ENCODE assay signal across 8 cellular contexts in the genomic region with DNA sequence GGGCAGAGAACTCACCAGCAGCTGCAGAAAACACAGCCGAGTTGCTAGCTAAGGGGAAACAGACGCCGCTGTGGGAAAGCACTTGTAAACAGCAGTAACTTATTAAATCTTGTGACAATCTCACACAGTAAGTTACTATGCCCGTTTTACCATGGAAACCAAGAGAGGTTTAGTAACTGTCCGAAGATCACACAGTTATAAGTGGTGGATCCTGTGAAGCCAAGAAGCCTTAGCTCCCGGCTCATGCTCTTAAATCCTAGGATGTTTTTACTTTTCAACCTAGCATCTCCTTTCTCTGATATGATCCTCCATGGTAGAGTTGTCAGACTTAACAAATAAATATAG. TPM values are rescaled to one million over a fixed set of nuclear protein-coding genes. Genes with fewer than 3 reads are reported as not detected.
DNase-seq lines count a peak whose midpoint lies in the region; ATAC-seq, FAIRE-seq and TF ChIP-seq lines count a peak whose summit lies in the region.

No MANE protein-coding gene starts in this region.

- POLR2A ChIA-PET in activated CD4-positive, alpha-beta T cell treated with anti-CD3 and anti-CD28 coated beads for 36 hours (lab: Charles Lee) = no interaction called here

- H3K4me1 ChIP-seq in kidney (ENCODE audit: control insufficient read depth in 1 of 2, insufficient read depth in 1 of 2, low read depth in 1 of 2, low read length in 2 of 2) = peaks cover 9% of the 10 kb centered on the region in 2 donors

- H3K9me3 ChIP-seq in kidney (ENCODE audit: control insufficient read depth in 1 of 2, low read length in 2 of 2) = no peaks in the 10 kb centered on the region

- H3K4me3 Mint-ChIP-seq in activated CD4-positive, alpha-beta T cell treated with anti-CD3 and anti-CD28 coated beads for 36 hours = peak overlapping the region; percentile 51
- peak overlapping the region; percentile 76 to 83 for H3K4me3 Mint-ChIP-seq in stimulated activated naive CD8-positive, alpha-beta T cell treated with anti-CD3 and anti-CD28 coated beads, Interleukin-15, amount 100 ng/mL, for 72 hours

- CTCF ChIA-PET in activated CD4-positive, alpha-beta T cell treated with anti-CD3 and anti-CD28 coated beads for 36 hours (lab: Charles Lee) = interaction anchor here (1.1 kb wide), 1 partner anchor 146 kb away, joined by 3 read pairs; no protein-coding TSS in a partner anchor

- no peaks in the 10 kb centered on the region for H3K36me3 Mint-ChIP-seq in activated CD4-positive, alpha-beta T cell treated with anti-CD3 and anti-CD28 coated beads for 36 hours (ENCODE audit: low read depth)

- no peaks in the 10 kb centered on the region for H3K9me3 Mint-ChIP-seq in activated CD4-positive, alpha-beta T cell treated with anti-CD3 and anti-CD28 coated beads for 36 hours (ENCODE audit: low read depth)
- H3K9me3 Mint-ChIP-seq in stimulated activated naive CD8-positive, alpha-beta T cell treated with anti-CD3 and anti-CD28 coated beads, Interleukin-15, amount 100 ng/mL, for 72 hours = no peaks in the 10 kb centered on the region

- FAIRE-seq in kidney (lab: Jason Lieb, UNC) = no peak

- no peak overlapping the region for H3K27ac Mint-ChIP-seq in activated CD4-positive, alpha-beta T cell treated with anti-CD3 and anti-CD28 coated beads for 36 hours
- H3K27ac Mint-ChIP-seq in stimulated activated naive CD8-positive, alpha-beta T cell treated with anti-CD3 and anti-CD28 coated beads, Interleukin-15, amount 100 ng/mL, for 72 hours = no peak overlapping the region

- H3K36me3 ChIP-seq in kidney (ENCODE audit: control insufficient read depth in 1 of 2, insufficient read depth in 2 of 2, low read length in 2 of 2) = no peaks in the 10 kb centered on the region

- H3K9ac ChIP-seq in kidney (ENCODE audit: low read length in 2 of 2) = peak overlapping the region; percentile 23 to 83

- no peak for ATAC-seq in activated CD4-positive, alpha-beta T cell treated with anti-CD3 and anti-CD28 coated beads for 36 hours
- ATAC-seq in stimulated activated naive CD8-positive, alpha-beta T cell treated with anti-CD3 and anti-CD28 coated beads, Interleukin-15, amount 100 ng/mL, for 72 hours = no peak
- ATAC-seq in GM19035 (IDR thresholded peaks at IDR 0.05; ENCODE audit: unreplicated experiment) = no peak
- no peak for ATAC-seq in GM18505 (IDR thresholded peaks at IDR 0.05; ENCODE audit: unreplicated experiment)

- H3K27me3 Mint-ChIP-seq in activated CD4-positive, alpha-beta T cell treated with anti-CD3 and anti-CD28 coated beads for 36 hours = peaks cover 56% of the 10 kb centered on the region
- peaks cover 88% of the 10 kb centered on the region for H3K27me3 Mint-ChIP-seq in stimulated activated naive CD8-positive, alpha-beta T cell treated with anti-CD3 and anti-CD28 coated beads, Interleukin-15, amount 100 ng/mL, for 72 hours

- intact Hi-C loops in activated CD4-positive, alpha-beta T cell treated with anti-CD3 and anti-CD28 coated beads for 36 hours (cut with DNase I, micrococcal nuclease) = loop anchor here in 1 of 2 experiments (1.0 to 10.0 kb wide), 3 partner anchors 59 to 834 kb away; no protein-coding TSS in a partner anchor
- intact Hi-C loops in kidney (cut with DNase I) = loop anchor here (10.0 kb wide), 1 partner anchor 828 kb away; no protein-coding TSS in a partner anchor

- no peak for DNase-seq in activated CD4-positive, alpha-beta T cell treated with anti-CD3 and anti-CD28 coated beads for 36 hours
- no peak for DNase-seq in activated CD4-positive, alpha-beta T cell treated with anti-CD3 and anti-CD28 coated beads, Interleukin-2, amount 50 U/mL, for 48 hours
- DNase-seq in astrocyte of the cerebellum (ENCODE audit: low read depth) = no peak
- no peak for DNase-seq in kidney
- no peak for DNase-seq in stimulated activated naive CD8-positive, alpha-beta T cell treated with anti-CD3 and anti-CD28 coated beads, Interleukin-15, amount 100 ng/mL, for 72 hours
- DNase-seq in A172 (ENCODE audit: low spot score) = no peak

- in situ Hi-C loops in astrocyte of the cerebellum (cut with HindIII; ENCODE audit: low sequenced_read_pairs) = loop anchor here (10.0 kb wide), 1 partner anchor 508 kb away; no protein-coding TSS in a partner anchor

- peak overlapping the region; percentile 44 for H3K4me3 ChIP-seq in astrocyte of the cerebellum (ENCODE audit: low read depth, low read length)
- peak overlapping the region; percentile 41 to 72 for H3K4me3 ChIP-seq in kidney (ENCODE audit: low read length in 2 of 2)

- peak overlapping the region; percentile 71 to 89 for H3K27ac ChIP-seq in kidney (ENCODE audit: low read depth in 2 of 2, low read length in 2 of 2)

- H3K4me1 Mint-ChIP-seq in activated CD4-positive, alpha-beta T cell treated with anti-CD3 and anti-CD28 coated beads for 36 hours = peaks cover 10% of the 10 kb centered on the region
- H3K4me1 Mint-ChIP-seq in stimulated activated naive CD8-positive, alpha-beta T cell treated with anti-CD3 and anti-CD28 coated beads, Interleukin-15, amount 100 ng/mL, for 72 hours = peaks cover 20% of the 10 kb centered on the region

- no peak for TF ChIP-seq POLR2A in GM18505 (IDR thresholded peaks at IDR 0.05; ENCODE audit: borderline replicate concordance, extremely low read depth, insufficient read depth, insufficient read length)

- TF ChIP-seq CTCF in astrocyte of the cerebellum (IDR thresholded peaks at IDR 0.05; ENCODE audit: low read depth, low read length, missing control alignments) = no peak
- TF ChIP-seq CTCF in kidney (IDR thresholded peaks at IDR 0.05; ENCODE audit: borderline replicate concordance, extremely low read depth, insufficient read depth) = no peak

RNA-seq across cellular contexts. Expression of a gene that starts 1.5 kb away (rescaled TPM):
- total RNA-seq in activated CD4-positive, alpha-beta T cell treated with anti-CD3 and anti-CD28 coated beads for 36 hours = under 1 TPM in 1 of 2 experiments, not detected in 1; 0.09 TPM
- 257 TPM for total RNA-seq in kidney
- 85.1 TPM for polyA plus RNA-seq in kidney (ENCODE audit: insufficient read depth, low read depth, low replicate concordance)
- total RNA-seq in A172 (2014; rRNA removed; shearing (Covaris generic)) = 23.5 TPM in 2 replicates

Comparison
In these comparisons a context has a peak if more than half of its experiments do, and no peak if none do; other contexts are left out.
1. RNA of a gene that starts 1.5 kb away (total RNA-seq): 257 TPM in kidney (single experiment) and 23.5 TPM in A172; 0.09 TPM in activated CD4-positive, alpha-beta T cell treated with anti-CD3 and anti-CD28 coated beads for 36 hours; every median in the first group is over 10 times any median in the second.